Comparison of ENCODE assay signal across 23 cellular contexts in genomic region chr9:23571414-23572104, GRCh38.
"Had no signal": no experiment of that assay in that cellular context is flagged by ENCODE, and none has a peak within 500 bp of the region (broad histone marks: within the 10 kb centered on the region; RNA-seq: fewer than 3 reads in every experiment).

No MANE protein-coding gene starts in this region.

- H3K4me3 ChIP-seq: body of pancreas, cardiac muscle cell, esophagus squamous epithelium, gastrocnemius medialis, ovary, prostate gland, spleen, tibial artery had no signal

- H3K27ac ChIP-seq: body of pancreas, cardiac muscle cell, esophagus squamous epithelium, gastrocnemius medialis, neutrophil, ovary, prostate gland, spleen, tibial artery had no signal

- H3K27me3 Mint-ChIP-seq: activated naive CD4-positive, alpha-beta T cell treated with anti-CD3 and anti-CD28 coated beads, Interleukin-2, amount 50 U/mL, for 24 hours; stimulated activated naive CD8-positive, alpha-beta T cell treated with anti-CD3 and anti-CD28 coated beads, Interleukin-15, Interleukin-2, amounts not matched to agents 100 ng/mL and 50 ng/mL, for 24 hours had no signal

- H3K27ac Mint-ChIP-seq: activated naive CD4-positive, alpha-beta T cell treated with anti-CD3 and anti-CD28 coated beads, Interleukin-2, amount 50 U/mL, for 24 hours; endodermal cell; nephron; stimulated activated naive CD8-positive, alpha-beta T cell treated with anti-CD3 and anti-CD28 coated beads, Interleukin-15, Interleukin-2, amounts not matched to agents 100 ng/mL and 50 ng/mL, for 24 hours had no signal

- H3K4me3 Mint-ChIP-seq: activated naive CD4-positive, alpha-beta T cell treated with anti-CD3 and anti-CD28 coated beads, Interleukin-2, amount 50 U/mL, for 24 hours; endodermal cell; nephron; stimulated activated naive CD8-positive, alpha-beta T cell treated with anti-CD3 and anti-CD28 coated beads, Interleukin-15, Interleukin-2, amounts not matched to agents 100 ng/mL and 50 ng/mL, for 24 hours had no signal

- H3K9me3 ChIP-seq: body of pancreas, esophagus squamous epithelium, gastrocnemius medialis, neutrophil, ovary, prostate gland, spleen, tibial artery had no signal

- H3K9me3 Mint-ChIP-seq: activated naive CD4-positive, alpha-beta T cell treated with anti-CD3 and anti-CD28 coated beads, Interleukin-2, amount 50 U/mL, for 24 hours; endodermal cell; stimulated activated naive CD8-positive, alpha-beta T cell treated with anti-CD3 and anti-CD28 coated beads, Interleukin-15, Interleukin-2, amounts not matched to agents 100 ng/mL and 50 ng/mL, for 24 hours had no signal

- H3K4me1 ChIP-seq: body of pancreas, esophagus squamous epithelium, gastrocnemius medialis, prostate gland, spleen, tibial artery had no signal

- H3K4me1 Mint-ChIP-seq: activated naive CD4-positive, alpha-beta T cell treated with anti-CD3 and anti-CD28 coated beads, Interleukin-2, amount 50 U/mL, for 24 hours; nephron had no signal

- ATAC-seq: activated CD4-positive, CD25-positive, alpha-beta regulatory T cell treated with anti-CD3 and anti-CD28 coated beads, Interleukin-2, amount 50 U/mL, for 24 hours; body of pancreas; gastrocnemius medialis; left colon had no signal

- DNase-seq: activated gamma-delta T cell treated with Interleukin-2 at 50 U/mL for 16 hours; activated T-cell treated with anti-CD3 and anti-CD28 coated beads, Interleukin-2, amount 50 U/mL, for 1 hour; anterior cingulate cortex; body of pancreas; cortex of kidney; endodermal cell; esophagus squamous epithelium; gastrocnemius medialis; hippocampal formation; islet precursor cell; left colon; mesenchymal stem cell; ovary; spleen; stimulated activated CD4-positive, alpha-beta T cell treated with anti-CD3 and anti-CD28 coated beads, Interleukin-4, amount 100 ng/mL, for 1 hour; tibial artery had no signal

- H3K27me3 ChIP-seq: body of pancreas, cardiac muscle cell, esophagus squamous epithelium, gastrocnemius medialis, neutrophil, ovary, spleen, tibial artery had no signal
